In the genomic region with DNA sequence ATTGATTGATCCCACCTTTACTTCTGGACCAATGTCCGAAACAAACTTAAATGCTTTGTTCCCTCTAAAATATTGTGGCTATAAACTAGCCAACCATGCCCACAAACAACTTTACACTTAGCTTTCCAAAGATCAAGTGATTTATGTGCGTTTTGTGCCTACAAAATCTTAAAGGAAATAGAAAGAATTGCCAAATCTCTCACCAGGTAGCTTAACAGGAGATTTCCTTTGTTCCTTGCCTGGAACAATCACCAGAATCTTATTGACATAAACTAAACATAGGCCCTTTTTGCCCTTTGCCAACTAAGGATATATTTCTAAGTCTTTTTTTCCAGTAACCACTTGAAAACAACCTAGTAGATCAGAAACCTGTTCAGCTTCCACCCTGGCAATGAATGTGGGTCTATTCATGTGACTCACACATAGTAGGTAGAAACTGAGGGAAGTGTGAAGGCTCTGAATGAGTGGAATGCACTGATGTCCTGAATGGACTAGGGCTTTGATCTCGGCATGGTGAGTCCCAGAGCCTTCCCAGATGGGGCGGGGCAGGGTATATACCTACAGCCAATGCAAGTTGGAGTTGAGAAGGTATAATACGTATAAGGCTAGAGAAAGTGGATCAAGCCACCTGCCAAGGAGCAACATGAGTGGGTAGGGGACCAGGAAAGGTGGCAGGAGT, we compare ENCODE assay signal across 13 cellular contexts.
DNase-seq lines count a peak whose midpoint lies in the region; ATAC-seq and TF ChIP-seq lines count a peak whose summit lies in the region.
"Had no signal": no experiment of that assay in that cellular context is flagged by ENCODE, and none has a peak within 500 bp of the region (broad histone marks: within the 10 kb centered on the region; RNA-seq: fewer than 3 reads in every experiment).

No MANE protein-coding gene starts in this region.

- H4K20me1 ChIP-seq in mammary epithelial cell (ENCODE audit: insufficient read depth, low read length): no peaks in the 10 kb centered on the region

- H3K27me3 ChIP-seq in mammary epithelial cell (ENCODE audit: insufficient read depth, low read length): no peaks in the 10 kb centered on the region
- no peaks in the 10 kb centered on the region for H3K27me3 ChIP-seq in mucosa of rectum (ENCODE audit: control insufficient read depth in 2 of 2, insufficient read depth in 2 of 2, low read length in 2 of 2)
- H3K27me3 ChIP-seq: suprapubic skin had no signal

- intact Hi-C loops in mammary epithelial cell (cut with micrococcal nuclease): no loop called here

- H3K4me2 ChIP-seq in mammary epithelial cell (ENCODE audit: insufficient read depth, low read depth, low read length): no peak overlapping the region
- H3K4me2 ChIP-seq: SK-N-SH had no signal

- 90% methylated on average over 5 of the region's 5 CpGs for WGBS in mammary epithelial cell (ENCODE audit: low coverage, missing lambda C conversion rate)

- in situ Hi-C loops in mammary epithelial cell (cut with MboI; ENCODE audit: low sequenced_read_pairs in 2 of 2): no loop called here

- H3K9ac ChIP-seq in mammary epithelial cell (ENCODE audit: insufficient read depth, low read length): no peak overlapping the region
- peak overlapping the region in 1 of 2 donors; percentile 9 for H3K9ac ChIP-seq in mucosa of rectum (ENCODE audit: low read depth in 1 of 2, low read length in 2 of 2)
- H3K9ac ChIP-seq: SK-N-SH had no signal

- ATAC-seq in HG03095 (IDR thresholded peaks at IDR 0.05; ENCODE audit: unreplicated experiment) (no peak), GM18909 (IDR thresholded peaks at IDR 0.05; ENCODE audit: poor library complexity, unreplicated experiment) (no peak)
- ATAC-seq: activated CD8-positive, alpha-beta memory T cell treated with anti-CD3 and anti-CD28 coated beads, Interleukin-2, amount 10 ng/mL, durations not matched to agents 7 days and 5 days had no signal

- BruUV-seq in mammary epithelial cell (replicated peaks; lab: Mats Ljungman, UMichigan): no TSS peak

- H3K27ac ChIP-seq in mammary epithelial cell (ENCODE audit: insufficient read depth, low read depth, low read length): peak overlapping the region; percentile 30
- peak overlapping the region; percentile 70 to 77 for H3K27ac ChIP-seq in mucosa of rectum (ENCODE audit: low read depth in 2 of 2, low read length in 2 of 2)
- H3K27ac ChIP-seq: suprapubic skin had no signal

- no peaks in the 10 kb centered on the region for H3K36me3 ChIP-seq in mammary epithelial cell (ENCODE audit: insufficient read depth, low read length)
- no peaks in the 10 kb centered on the region for H3K36me3 ChIP-seq in mucosa of rectum (ENCODE audit: control insufficient read depth in 2 of 2, insufficient read depth in 2 of 2, low read length in 2 of 2)
- H3K36me3 ChIP-seq: suprapubic skin had no signal

- H2AFZ ChIP-seq in mammary epithelial cell (ENCODE audit: low read depth, low read length): no peak overlapping the region

- no peaks in the 10 kb centered on the region for H3K9me3 ChIP-seq in mammary epithelial cell (replicated peaks; ENCODE audit: insufficient read depth, low read length)
- H3K9me3 ChIP-seq in mucosa of rectum (ENCODE audit: control insufficient read depth in 2 of 2, low read length in 2 of 2): no peaks in the 10 kb centered on the region
- H3K9me3 ChIP-seq: SK-N-SH, suprapubic skin had no signal

- H3K4me1 ChIP-seq in mammary epithelial cell (ENCODE audit: insufficient read depth, low read length): peaks cover 36% of the 10 kb centered on the region
- H3K4me1 ChIP-seq in mucosa of rectum (ENCODE audit: control insufficient read depth in 2 of 2, insufficient read depth in 2 of 2, low read length in 2 of 2): peaks cover 35 to 41% of the 10 kb centered on the region in 2 donors

- H3K79me2 ChIP-seq in mammary epithelial cell (ENCODE audit: insufficient read depth, low read length): no peaks in the 10 kb centered on the region

- TF ChIP-seq CTCF in mammary epithelial cell (conservative IDR thresholded peaks at IDR 0.05 in 1 of 2, IDR thresholded peaks at IDR 0.05 in 1 of 2; ENCODE audit: extremely low read depth in 1 of 2, insufficient read depth in 1 of 2, low read depth in 1 of 2, low read length in 2 of 2): no peak

- CTCF ChIA-PET in mammary epithelial cell (lab: Charles Lee; ENCODE audit: low non-redundant PET): no interaction called here

- H3K4me3 ChIP-seq in mammary epithelial cell (replicated peaks in 1 of 3; ENCODE audit: insufficient read depth in 1 of 3, low read depth in 2 of 3, low read length in 3 of 3): no peak overlapping the region
- no peak overlapping the region for H3K4me3 ChIP-seq in mucosa of rectum (ENCODE audit: low read length in 2 of 2)
- H3K4me3 ChIP-seq: suprapubic skin had no signal

- peak; percentile 33 for DNase-seq in stimulated activated CD4-positive, alpha-beta T cell treated with anti-CD3 and anti-CD28 coated beads, Interleukin-1b, Interleukin-23, amount 100 ng/mL, for 48 hours
- no peak for DNase-seq in stimulated activated CD4-positive, alpha-beta T cell treated with anti-CD3 and anti-CD28 coated beads, Interleukin-2, amount 100 ng/mL, for 24 hours
- DNase-seq in mammary epithelial cell (peak; percentile 66), NCI-H187 treated with DMSO at 0.1 percent for 48 hours (lab: John Stamatoyannopoulos, UW) (no peak), NOMO-1 (lab: John Stamatoyannopoulos, UW; ENCODE audit: unreplicated experiment in 2 of 2) (no peak)
- DNase-seq: activated CD8-positive, alpha-beta memory T cell treated with anti-CD3 and anti-CD28 coated beads, Interleukin-2, amount 10 ng/mL, durations not matched to agents 7 days and 5 days; NCI-H2227 treated with DMSO at 0.1 percent for 48 hours; nucleus accumbens; SK-N-SH had no signal

- dilution Hi-C loops in mammary epithelial cell (cut with HindIII; ENCODE audit: low sequenced_read_pairs): no loop called here

Comparison
In these comparisons a context has a peak if more than half of its experiments do, and no peak if none do; other contexts are left out.
1. DNase-seq: peak in stimulated activated CD4-positive, alpha-beta T cell treated with anti-CD3 and anti-CD28 coated beads, Interleukin-1b, Interleukin-23, amount 100 ng/mL, for 48 hours (single experiment) and mammary epithelial cell (single experiment); none in stimulated activated CD4-positive, alpha-beta T cell treated with anti-CD3 and anti-CD28 coated beads, Interleukin-2, amount 100 ng/mL, for 24 hours (0 of 2), NCI-H187 treated with DMSO at 0.1 percent for 48 hours (single experiment) and NOMO-1 (0 of 2).